ENCODE assay signal across 10 cellular contexts in genomic region chr9:123102380-123103113, GRCh38.
A peak's percentile ranks its signal among the peaks of the same experiment; 100 is the strongest.
DNase-seq lines count a peak whose midpoint lies in the region; ATAC-seq and TF ChIP-seq lines count a peak whose summit lies in the region.
"Had no signal": no experiment of that assay in that cellular context is flagged by ENCODE, and none has a peak within 500 bp of the region (broad histone marks: within the 10 kb centered on the region; RNA-seq: fewer than 3 reads in every experiment).

No MANE protein-coding gene starts in this region.

- peaks cover 84% of the 10 kb centered on the region for H3K36me3 Mint-ChIP-seq in CD8-positive, alpha-beta T cell

- peaks cover 38% of the 10 kb centered on the region for H3K36me3 ChIP-seq in CD8-positive, alpha-beta T cell (ENCODE audit: insufficient read depth, low read length)

- H3K27me3 Mint-ChIP-seq in CD8-positive, alpha-beta T cell (ENCODE audit: low read depth), result no peaks in the 10 kb centered on the region

- no peak overlapping the region for H3K27ac ChIP-seq in CD8-positive, alpha-beta T cell (ENCODE audit: low read depth, low read length)
- H3K27ac ChIP-seq in caudate nucleus (ENCODE audit: low read depth, low read length), result peak overlapping the region; percentile 27

- in situ Hi-C loops in KBM-7 (cut with MboI; ENCODE audit: low pct_unique_long_range_greater_than_20kb, low sequenced_read_pairs), result no loop called here

- CTCF ChIA-PET in CD8-positive, alpha-beta T cell (lab: Charles Lee), result interaction anchor here (0.8 to 5.5 kb wide), 8 partner anchors 11 to 252 kb away, joined by 3 to 33 read pairs (median 4); no protein-coding TSS in a partner anchor

- no peaks in the 10 kb centered on the region for H3K9me3 ChIP-seq in CD8-positive, alpha-beta T cell (ENCODE audit: low read length)

- TF ChIP-seq CTCF in CD8-positive, alpha-beta T cell (IDR thresholded peaks at IDR 0.05), result no peak

- no peak overlapping the region for H3K4me3 ChIP-seq in CD8-positive, alpha-beta T cell (ENCODE audit: low read depth, low read length)

- POLR2A ChIA-PET in CD8-positive, alpha-beta T cell (lab: Charles Lee), result no interaction called here

- no peaks in the 10 kb centered on the region for H3K27me3 ChIP-seq in CD8-positive, alpha-beta T cell (ENCODE audit: insufficient read depth, low read length)

- no peak overlapping the region for H3K4me3 Mint-ChIP-seq in CD8-positive, alpha-beta T cell

- peak overlapping the region; percentile 43 for H3K27ac Mint-ChIP-seq in CD8-positive, alpha-beta T cell

- ATAC-seq in CD8-positive, alpha-beta T cell, result no peak
- no peak for ATAC-seq in HG02885 (IDR thresholded peaks at IDR 0.05; ENCODE audit: poor library complexity, unreplicated experiment)

- no peaks in the 10 kb centered on the region for H3K4me1 ChIP-seq in CD8-positive, alpha-beta T cell (ENCODE audit: insufficient read depth, low read length)

- H3K4me1 Mint-ChIP-seq in CD8-positive, alpha-beta T cell (ENCODE audit: low read depth), result no peaks in the 10 kb centered on the region

- DNase-seq in CD8-positive, alpha-beta T cell, result no peak
- DNase-seq in KBM-7 (peak; percentile 11), caudate nucleus (lab: John Stamatoyannopoulos, UW) (peak in 1 of 61 donors; percentile 33), lung microvascular endothelial cell (ENCODE audit: low read depth in 2 of 2) (peak; percentile 26 to 47), SIG-M5 treated with dmso at 0.1 percent for 504 hours (lab: John Stamatoyannopoulos, UW; ENCODE audit: unreplicated experiment) (no peak), AG08395 (ENCODE audit: low spot score) (no peak), NCI-H748 treated with DMSO at 0.1 percent for 48 hours (lab: John Stamatoyannopoulos, UW) (no peak)
- DNase-seq: NCI-H2227 treated with DMSO at 0.1 percent for 48 hours; stimulated activated CD8-positive, alpha-beta memory T cell treated with anti-CD3 and anti-CD28 coated beads, Interleukin-4, amount 100 ng/mL, for 48 hours had no signal

- intact Hi-C loops in CD8-positive, alpha-beta T cell (cut with DNase I, micrococcal nuclease), result no loop called here

- H3K9me3 Mint-ChIP-seq in CD8-positive, alpha-beta T cell, result no peaks in the 10 kb centered on the region

Comparison
In these comparisons a context has a peak if more than half of its experiments do, and no peak if none do; other contexts are left out.
1. DNase-seq: peak in KBM-7 (single experiment) and lung microvascular endothelial cell (2 of 2); none in CD8-positive, alpha-beta T cell (0 of 7), SIG-M5 treated with dmso at 0.1 percent for 504 hours (single experiment), AG08395 (single experiment) and NCI-H748 treated with DMSO at 0.1 percent for 48 hours (single experiment).